Comparison of ENCODE assay signal across 8 cellular contexts in genomic region chr9:85818971-85819370, GRCh38.
DNase-seq lines count a peak whose midpoint lies in the region; ATAC-seq, FAIRE-seq and TF ChIP-seq lines count a peak whose summit lies in the region.
"Not testable (repeated sequence)": the region's sequence is repeated elsewhere in the genome, so short reads cannot be mapped to it uniquely, and the experiment has no call there.

No MANE protein-coding gene starts in this region.

- not testable (repeated sequence) for H3K9me3 Mint-ChIP-seq in activated CD4-positive, alpha-beta T cell treated with anti-CD3 and anti-CD28 coated beads, Interleukin-2, amount 10 ng/mL, durations not matched to agents 24 days and 14 days; effector memory CD8-positive, alpha-beta T cell

- POLR2A ChIA-PET in AG04450 (lab: Yijun Ruan, JAX) = not testable (repeated sequence)

- not testable (repeated sequence) for H3K9me3 ChIP-seq in AG04450 (ENCODE audit: control insufficient read depth, insufficient read depth, low read length); keratinocyte (ENCODE audit: control insufficient read depth, low read depth, low read length); prostate gland

- H3K4me3 ChIP-seq in AG04450 (ENCODE audit: low read depth, low read length); keratinocyte (ENCODE audit: control insufficient read depth in 2 of 3, extremely low read depth in 1 of 3, insufficient read depth in 2 of 3, low read depth in 1 of 3, low read length in 3 of 3); prostate gland: not testable (repeated sequence)

- not testable (repeated sequence) for H3K4me1 ChIP-seq in keratinocyte (ENCODE audit: control insufficient read depth, extremely low read depth, insufficient read depth, low read length); prostate gland (replicated peaks)

- dilution Hi-C loops in keratinocyte (cut with MboI; ENCODE audit: extremely low pct_ligation_motif_present, low sequenced_read_pairs) = not testable (repeated sequence)

- not testable (repeated sequence) for H3K27me3 Mint-ChIP-seq in activated CD4-positive, alpha-beta T cell treated with anti-CD3 and anti-CD28 coated beads, Interleukin-2, amount 10 ng/mL, durations not matched to agents 24 days and 14 days; effector memory CD8-positive, alpha-beta T cell

- ATAC-seq in GM18511 (IDR thresholded peaks at IDR 0.05; ENCODE audit: unreplicated experiment) (peak; percentile 76), HG03565 (IDR thresholded peaks at IDR 0.05; ENCODE audit: unreplicated experiment) (peak; percentile 59)
- peak; percentile 75 for ATAC-seq in effector memory CD8-positive, alpha-beta T cell (replicated peaks)

- WGBS in prostate gland = 3% methylated on average over 2 of the region's 2 CpGs

- TF ChIP-seq CTCF in AG04450 (IDR thresholded peaks at IDR 0.05; ENCODE audit: low read depth, low read length) = peak; percentile 36
- TF ChIP-seq CTCF in keratinocyte (optimal IDR thresholded peaks at IDR 0.05 in 1 of 3, IDR thresholded peaks at IDR 0.05 in 1 of 3, conservative IDR thresholded peaks at IDR 0.05 in 1 of 3; ENCODE audit: extremely low read depth in 1 of 3, insufficient read depth in 2 of 3, low read length in 3 of 3) = peak in 1 of 3 experiments; percentile 3
- TF ChIP-seq CTCF in prostate gland (IDR thresholded peaks at IDR 0.05) = peak in 3 of 4 experiments; percentile 14 to 57 (median 51)

- not testable (repeated sequence) for H3K4me1 Mint-ChIP-seq in activated CD4-positive, alpha-beta T cell treated with anti-CD3 and anti-CD28 coated beads, Interleukin-2, amount 10 ng/mL, durations not matched to agents 24 days and 14 days; effector memory CD8-positive, alpha-beta T cell (ENCODE audit: low read depth in 2 of 2)

- H3K9me1 ChIP-seq in keratinocyte (ENCODE audit: control insufficient read depth, extremely low read depth, insufficient read depth, low read length) = not testable (repeated sequence)

- not testable (repeated sequence) for H2AFZ ChIP-seq in keratinocyte (ENCODE audit: control insufficient read depth, low read length)

- intact Hi-C loops in activated CD4-positive, alpha-beta T cell treated with anti-CD3 and anti-CD28 coated beads, Interleukin-2, amount 10 ng/mL, durations not matched to agents 24 days and 14 days (cut with micrococcal nuclease) = not testable (repeated sequence)
- intact Hi-C loops in prostate gland (cut with DNase I) = loop anchor here (10.0 kb wide), 1 partner anchor 466 kb away; the partner anchor contains the start of gene ISCA1

- not testable (repeated sequence) for H3K4me3 Mint-ChIP-seq in activated CD4-positive, alpha-beta T cell treated with anti-CD3 and anti-CD28 coated beads, Interleukin-2, amount 10 ng/mL, durations not matched to agents 24 days and 14 days; effector memory CD8-positive, alpha-beta T cell

- TF ChIP-seq POLR2A in prostate gland (IDR thresholded peaks at IDR 0.05) = not testable (repeated sequence)

- not testable (repeated sequence) for DNase-seq in AG04450 (ENCODE audit: low read depth, low spot score); keratinocyte (ENCODE audit: low read depth, low spot score); prostate gland (ENCODE audit: low spot score)
- DNase-seq in NCI-H748 treated with DMSO at 0.1 percent for 48 hours (lab: John Stamatoyannopoulos, UW) = peak; percentile 3
- DNase-seq in activated CD4-positive, alpha-beta T cell treated with anti-CD3 and anti-CD28 coated beads, Interleukin-2, amount 10 ng/mL, durations not matched to agents 24 days and 14 days = peak; percentile 77
- peak; percentile 19 to 40 (median 20) for DNase-seq in effector memory CD8-positive, alpha-beta T cell

- FAIRE-seq in keratinocyte (lab: Jason Lieb, UNC) = peak; percentile 89

- CTCF ChIA-PET in AG04450 (lab: Charles Lee) = interaction anchor here (0.7 to 2.4 kb wide), 4 partner anchors 16 to 421 kb away, joined by 3 to 8 read pairs (median 5); no protein-coding TSS in a partner anchor

- H3K27me3 ChIP-seq in AG04450 (ENCODE audit: control insufficient read depth, insufficient read depth, low read length); keratinocyte (ENCODE audit: control insufficient read depth, extremely low read depth, insufficient read depth, low read length); prostate gland (replicated peaks; ENCODE audit: insufficient read depth): not testable (repeated sequence)

- H4K20me1 ChIP-seq in keratinocyte (ENCODE audit: control insufficient read depth, extremely low read depth, insufficient read depth, low read length) = not testable (repeated sequence)

- H3K36me3 Mint-ChIP-seq in activated CD4-positive, alpha-beta T cell treated with anti-CD3 and anti-CD28 coated beads, Interleukin-2, amount 10 ng/mL, durations not matched to agents 24 days and 14 days (ENCODE audit: low read depth) = not testable (repeated sequence)
- H3K36me3 Mint-ChIP-seq in effector memory CD8-positive, alpha-beta T cell (ENCODE audit: insufficient read depth) = peaks cover 40% of the 10 kb centered on the region

- H3K27ac ChIP-seq in AG04450 (ENCODE audit: low read depth, low read length); keratinocyte (ENCODE audit: control insufficient read depth, insufficient read depth, low read length); prostate gland: not testable (repeated sequence)

- H3K36me3 ChIP-seq in keratinocyte (ENCODE audit: control insufficient read depth in 2 of 2, extremely low read depth in 1 of 2, insufficient read depth in 2 of 2, low read length in 2 of 2); prostate gland: not testable (repeated sequence)

- not testable (repeated sequence) for H3K27ac Mint-ChIP-seq in activated CD4-positive, alpha-beta T cell treated with anti-CD3 and anti-CD28 coated beads, Interleukin-2, amount 10 ng/mL, durations not matched to agents 24 days and 14 days; effector memory CD8-positive, alpha-beta T cell

- H3K4me2 ChIP-seq in keratinocyte (ENCODE audit: control insufficient read depth, extremely low read depth, insufficient read depth, low read depth, low read length) = not testable (repeated sequence)

- not testable (repeated sequence) for H3K79me2 ChIP-seq in keratinocyte (ENCODE audit: control insufficient read depth, insufficient read depth, low read length)

- not testable (repeated sequence) for H3K9ac ChIP-seq in keratinocyte (ENCODE audit: control insufficient read depth, extremely low read depth, insufficient read depth, low read length)
